Comparison of ENCODE assay signal across 1 cellular context in the genomic region with DNA sequence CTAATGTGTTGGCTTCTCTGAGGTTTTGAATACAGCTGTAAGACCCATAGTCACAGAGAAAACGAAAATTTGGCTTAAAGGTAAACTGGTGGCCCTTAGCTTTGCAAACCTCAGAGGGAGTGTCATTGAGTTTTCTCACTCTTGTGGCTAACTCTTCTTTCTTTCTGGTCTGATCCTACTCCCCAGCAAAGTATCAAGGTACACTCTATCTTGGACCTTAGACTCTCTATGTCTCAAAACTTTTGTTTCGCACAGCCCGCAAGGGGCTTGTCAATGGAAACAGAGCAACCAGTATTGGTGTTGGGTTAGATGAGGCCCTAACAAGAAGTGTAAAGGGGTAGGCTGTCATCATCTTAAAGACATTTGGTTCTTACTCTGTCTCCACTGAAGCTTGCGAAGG.
TF ChIP-seq lines count a peak whose summit lies in the region.

No MANE protein-coding gene starts in this region.

TF ChIP-seq in IMR-90, 13 proteins besides CTCF, POLR2A, EP300 and RAD21 (continued from another document):
- TF ChIP-seq, protein P1, sequence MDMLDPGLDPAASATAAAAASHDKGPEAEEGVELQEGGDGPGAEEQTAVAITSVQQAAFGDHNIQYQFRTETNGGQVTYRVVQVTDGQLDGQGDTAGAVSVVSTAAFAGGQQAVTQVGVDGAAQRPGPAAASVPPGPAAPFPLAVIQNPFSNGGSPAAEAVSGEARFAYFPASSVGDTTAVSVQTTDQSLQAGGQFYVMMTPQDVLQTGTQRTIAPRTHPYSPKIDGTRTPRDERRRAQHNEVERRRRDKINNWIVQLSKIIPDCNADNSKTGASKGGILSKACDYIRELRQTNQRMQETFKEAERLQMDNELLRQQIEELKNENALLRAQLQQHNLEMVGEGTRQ (IDR thresholded peaks at IDR 0.05; ENCODE audit: low read depth, low read length), result no peak
- TF ChIP-seq NFE2L2 (IDR thresholded peaks at IDR 0.05; ENCODE audit: low read depth, low read length), result no peak
- TF ChIP-seq, protein P2, sequence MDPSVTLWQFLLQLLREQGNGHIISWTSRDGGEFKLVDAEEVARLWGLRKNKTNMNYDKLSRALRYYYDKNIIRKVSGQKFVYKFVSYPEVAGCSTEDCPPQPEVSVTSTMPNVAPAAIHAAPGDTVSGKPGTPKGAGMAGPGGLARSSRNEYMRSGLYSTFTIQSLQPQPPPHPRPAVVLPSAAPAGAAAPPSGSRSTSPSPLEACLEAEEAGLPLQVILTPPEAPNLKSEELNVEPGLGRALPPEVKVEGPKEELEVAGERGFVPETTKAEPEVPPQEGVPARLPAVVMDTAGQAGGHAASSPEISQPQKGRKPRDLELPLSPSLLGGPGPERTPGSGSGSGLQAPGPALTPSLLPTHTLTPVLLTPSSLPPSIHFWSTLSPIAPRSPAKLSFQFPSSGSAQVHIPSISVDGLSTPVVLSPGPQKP (IDR thresholded peaks at IDR 0.05; ENCODE audit: borderline replicate concordance, low read depth, low read length), result no peak
- TF ChIP-seq MAZ (IDR thresholded peaks at IDR 0.05; ENCODE audit: borderline replicate concordance, low read depth, low read length), result no peak
- TF ChIP-seq CEBPB (IDR thresholded peaks at IDR 0.05; ENCODE audit: low read depth, low read length), result no peak
- TF ChIP-seq BHLHE40 (IDR thresholded peaks at IDR 0.05; ENCODE audit: low read depth, low read length), result no peak
